In the genomic region with DNA sequence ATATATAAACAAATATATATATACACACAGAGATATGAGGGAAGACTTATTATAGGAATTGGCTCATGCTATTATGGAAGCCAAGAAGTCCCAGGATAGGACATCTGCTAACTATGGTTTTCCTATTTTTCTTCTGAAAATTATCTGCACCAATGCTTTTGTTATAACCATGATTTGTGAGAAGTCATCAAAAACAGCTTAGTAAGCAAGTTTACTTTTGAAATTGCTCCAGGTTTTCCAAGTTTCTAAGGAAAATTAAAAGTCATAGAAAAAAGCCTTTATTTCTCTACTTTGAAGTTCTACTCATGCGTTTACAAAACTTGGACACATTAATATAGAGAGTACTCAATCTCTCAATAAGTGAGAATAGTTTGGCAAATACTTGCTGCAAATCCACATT, we compare ENCODE assay signal across 25 cellular contexts.
"Had no signal": no experiment of that assay in that cellular context is flagged by ENCODE, and none has a peak within 500 bp of the region (broad histone marks: within the 10 kb centered on the region; RNA-seq: fewer than 3 reads in every experiment).

No MANE protein-coding gene starts in this region.

- H3K36me3 Mint-ChIP-seq: mesothelial cell of epicardium had no signal

- H3K27ac ChIP-seq: epithelial cell of prostate, esophagus squamous epithelium, gastrocnemius medialis, heart left ventricle, hepatocyte, left lung, lower lobe of right lung had no signal

- H3K4me2 ChIP-seq: hepatocyte had no signal

- H3K4me1 ChIP-seq: esophagus squamous epithelium, gastrocnemius medialis, heart left ventricle, left lung, lower lobe of right lung had no signal

- H3K4me3 ChIP-seq: esophagus squamous epithelium, gastrocnemius medialis, heart left ventricle, hepatocyte, left lung, lower lobe of right lung, mucosa of descending colon had no signal

- H3K27me3 ChIP-seq: esophagus squamous epithelium, gastrocnemius medialis, heart left ventricle, hepatocyte, left lung had no signal

- H3K9me3 Mint-ChIP-seq: dendritic cell treated with granulocyte-macrophage colony-stimulating factor and Interleukin-4, amounts not matched to agents 40 ng/mL and 50 ng/mL, for 4 days; endodermal cell; mesothelial cell of epicardium had no signal

- H3K4me1 Mint-ChIP-seq: endodermal cell had no signal

- H2AFZ ChIP-seq: hepatocyte had no signal

- H3K4me3 Mint-ChIP-seq: dendritic cell treated with granulocyte-macrophage colony-stimulating factor and Interleukin-4, amounts not matched to agents 40 ng/mL and 50 ng/mL, for 4 days; effector memory CD8-positive, alpha-beta T cell; endodermal cell; mesothelial cell of epicardium had no signal

- H3K9me3 ChIP-seq: esophagus squamous epithelium, gastrocnemius medialis, heart left ventricle, left lung, lower lobe of right lung, mucosa of descending colon had no signal

- DNase-seq: cortex of kidney; effector CD8-positive, alpha-beta T cell; effector memory CD8-positive, alpha-beta T cell; endodermal cell; erythroblast; esophagus squamous epithelium; foreskin fibroblast; foreskin melanocyte; gastrocnemius medialis; heart left ventricle; left cardiac atrium; left lung; left ventricle myocardium superior; lower lobe of right lung; mesenchymal stem cell; mucosa of descending colon had no signal

- H3K27me3 Mint-ChIP-seq: dendritic cell treated with granulocyte-macrophage colony-stimulating factor and Interleukin-4, amounts not matched to agents 40 ng/mL and 50 ng/mL, for 4 days; effector memory CD8-positive, alpha-beta T cell had no signal

- H3K27ac Mint-ChIP-seq: dendritic cell treated with granulocyte-macrophage colony-stimulating factor and Interleukin-4, amounts not matched to agents 40 ng/mL and 50 ng/mL, for 4 days; effector memory CD8-positive, alpha-beta T cell; endodermal cell; mesothelial cell of epicardium had no signal

- H3K36me3 ChIP-seq: esophagus squamous epithelium, gastrocnemius medialis, heart left ventricle, left lung, lower lobe of right lung had no signal

- FAIRE-seq: colon, endometrium, islet of Langerhans, keratinocyte had no signal

- ATAC-seq: effector memory CD8-positive, alpha-beta T cell; esophagus mucosa; gastrocnemius medialis; heart left ventricle; left cardiac atrium; left lung; left ventricle myocardium superior; lower lobe of right lung; mucosa of descending colon had no signal
